Comparison of ENCODE assay signal across 17 cellular contexts in genomic region chr20:62241501-62241900, GRCh38. TPM values are rescaled to one million over a fixed set of nuclear protein-coding genes. Genes with fewer than 3 reads are reported as not detected.
A peak's percentile ranks its signal among the peaks of the same experiment; 100 is the strongest.
DNase-seq lines count a peak whose midpoint lies in the region; ATAC-seq, FAIRE-seq and TF ChIP-seq lines count a peak whose summit lies in the region.
"Had no signal": no experiment of that assay in that cellular context is flagged by ENCODE, and none has a peak within 500 bp of the region (broad histone marks: within the 10 kb centered on the region; RNA-seq: fewer than 3 reads in every experiment).

No MANE protein-coding gene starts in this region.

- in situ Hi-C loops in gastrocnemius medialis (cut with MboI; ENCODE audit: low sequenced_read_pairs in 4 of 4): no loop called here

- H3K27me3 ChIP-seq in Peyer's patch (no peaks in the 10 kb centered on the region), endodermal cell (ENCODE audit: control insufficient read depth, insufficient read depth, low read length, poor library complexity, severe bottlenecking) (no peaks in the 10 kb centered on the region), gastrocnemius medialis (no peaks in the 10 kb centered on the region)
- H3K27me3 ChIP-seq: ovary had no signal

- CTCF ChIA-PET in Calu3 (lab: Charles Lee): interaction anchor here (1.1 kb wide), 1 partner anchor 141 kb away, joined by 3 read pairs; no protein-coding TSS in a partner anchor

- no peak overlapping the region for H3K9ac ChIP-seq in endodermal cell (ENCODE audit: extremely low read depth, low read length, poor library complexity, severe bottlenecking)

- H3K4me3 Mint-ChIP-seq in Calu3 (ENCODE audit: low read depth, unreplicated experiment) (peak overlapping the region; percentile 88), endodermal cell (no peak overlapping the region)
- H3K4me3 Mint-ChIP-seq: dendritic cell treated with granulocyte-macrophage colony-stimulating factor and Interleukin-4, amounts not matched to agents 40 ng/mL and 50 ng/mL, for 4 days had no signal

- no peak overlapping the region for H3K4me3 ChIP-seq in Peyer's patch
- H3K4me3 ChIP-seq in endodermal cell (ENCODE audit: low read length): no peak overlapping the region
- no peak overlapping the region for H3K4me3 ChIP-seq in gastrocnemius medialis
- H3K4me3 ChIP-seq: ovary had no signal

- WGBS in endodermal cell (ENCODE audit: insufficient coverage in 1 of 2, insufficient read length in 1 of 2), 2 experiments: 92 to 94% methylated on average over 4 to 10 of the region's 10 CpGs

- H3K27ac ChIP-seq in Peyer's patch: peak overlapping the region in 3 of 4 donors; percentile 50 to 77 (median 75)
- no peak overlapping the region for H3K27ac ChIP-seq in endodermal cell (ENCODE audit: low read depth, low read length)
- H3K27ac ChIP-seq in gastrocnemius medialis: peak overlapping the region in 3 of 4 donors; percentile 49 to 91 (median 84)
- H3K27ac ChIP-seq: C4-2B, ovary had no signal

- H3K9me3 Mint-ChIP-seq in Calu3 (ENCODE audit: low read depth, unreplicated experiment) (no peaks in the 10 kb centered on the region), endodermal cell (no peaks in the 10 kb centered on the region)
- H3K9me3 Mint-ChIP-seq: dendritic cell treated with granulocyte-macrophage colony-stimulating factor and Interleukin-4, amounts not matched to agents 40 ng/mL and 50 ng/mL, for 4 days had no signal

- BruUV-seq in Calu3 (replicated peaks; lab: Mats Ljungman, UMichigan): no TSS peak

- TF ChIP-seq POLR2A in Peyer's patch (IDR thresholded peaks at IDR 0.05): peak; percentile 50 to 73
- no peak for TF ChIP-seq POLR2A in gastrocnemius medialis (IDR thresholded peaks at IDR 0.05)
- TF ChIP-seq POLR2A in GM12892 (IDR thresholded peaks at IDR 0.05; ENCODE audit: low read depth, low read length): no peak

- H3K36me3 Mint-ChIP-seq in Calu3 (ENCODE audit: insufficient read depth, unreplicated experiment) (peaks cover 69% of the 10 kb centered on the region), endodermal cell (ENCODE audit: low read depth) (peaks cover 32% of the 10 kb centered on the region)

- intact Hi-C loops in Calu3 (cut with micrococcal nuclease; ENCODE audit: unreplicated experiment) (no loop called here), gastrocnemius medialis (cut with DNase I; ENCODE audit: low total_unique reads) (loop anchor here (1.0 kb wide), 1 partner anchor 59 kb away; no protein-coding TSS in a partner anchor)

- H3K36me3 ChIP-seq in Peyer's patch: no peaks in the 10 kb centered on the region
- H3K36me3 ChIP-seq in endodermal cell (ENCODE audit: control insufficient read depth, insufficient read depth, low read length): peaks cover 4% of the 10 kb centered on the region
- H3K36me3 ChIP-seq in gastrocnemius medialis: no peaks in the 10 kb centered on the region
- H3K36me3 ChIP-seq: ovary had no signal

- H3K27me3 Mint-ChIP-seq in Calu3 (ENCODE audit: unreplicated experiment) (peaks cover 2% of the 10 kb centered on the region), endodermal cell (ENCODE audit: insufficient read depth) (no peaks in the 10 kb centered on the region)
- H3K27me3 Mint-ChIP-seq: dendritic cell treated with granulocyte-macrophage colony-stimulating factor and Interleukin-4, amounts not matched to agents 40 ng/mL and 50 ng/mL, for 4 days had no signal

- no peak for ATAC-seq in gastrocnemius medialis

- peak; percentile 46 for DNase-seq in Calu3
- peak in 2 of 3 donors; percentile 78 to 80 for DNase-seq in Peyer's patch
- DNase-seq in endodermal cell: no peak
- no peak for DNase-seq in gastrocnemius medialis
- DNase-seq in D721Med (ENCODE audit: insufficient read length, low spot score): no peak
- no peak for DNase-seq in GM12892 (ENCODE audit: insufficient read length)
- no peak for DNase-seq in DMS153 treated with DMSO at 0.1 percent for 48 hours (lab: John Stamatoyannopoulos, UW; ENCODE audit: unreplicated experiment)
- DNase-seq: activated CD4-positive, CD25-positive, alpha-beta regulatory T cell; activated T-cell treated with anti-CD3 and anti-CD28 coated beads for 4 hours; anterior cingulate cortex; NCI-H446 treated with DMSO at 0.1 percent for 48 hours; ovary; stimulated activated CD4-positive, alpha-beta T cell treated with anti-CD3 and anti-CD28 coated beads, Interleukin-15, amount 100 ng/mL, for 24 hours had no signal

- H3K4me1 Mint-ChIP-seq in Calu3 (ENCODE audit: low read depth, unreplicated experiment) (peaks cover 54% of the 10 kb centered on the region), endodermal cell (peaks cover 12% of the 10 kb centered on the region)

- FAIRE-seq in D721Med (lab: Jason Lieb, UNC): no peak
- no peak for FAIRE-seq in GM12892 (lab: Jason Lieb, UNC)
- FAIRE-seq: GM12891, urothelium cell line had no signal

- H3K27ac Mint-ChIP-seq in Calu3 (ENCODE audit: unreplicated experiment): peak overlapping the region; percentile 48
- H3K27ac Mint-ChIP-seq in endodermal cell: peak overlapping the region; percentile 20
- H3K27ac Mint-ChIP-seq: dendritic cell treated with granulocyte-macrophage colony-stimulating factor and Interleukin-4, amounts not matched to agents 40 ng/mL and 50 ng/mL, for 4 days had no signal

- H3K4me1 ChIP-seq in Peyer's patch (peaks cover 0 to 60% (median 14%) of the 10 kb centered on the region in 4 donors), endodermal cell (ENCODE audit: control insufficient read depth, insufficient read depth, low read length) (no peaks in the 10 kb centered on the region), gastrocnemius medialis (peaks cover 54 to 64% of the 10 kb centered on the region in 2 donors)

- TF ChIP-seq CTCF in Calu3 (IDR thresholded peaks at IDR 0.05; ENCODE audit: unreplicated experiment): no peak
- TF ChIP-seq CTCF in Peyer's patch (IDR thresholded peaks at IDR 0.05): no peak
- TF ChIP-seq CTCF in endodermal cell (conservative IDR thresholded peaks at IDR 0.05): no peak
- no peak for TF ChIP-seq CTCF in gastrocnemius medialis (IDR thresholded peaks at IDR 0.05 in 4 of 5, conservative IDR thresholded peaks at IDR 0.05 in 1 of 5)
- TF ChIP-seq CTCF in D721Med (IDR thresholded peaks at IDR 0.05; ENCODE audit: insufficient read depth, missing control alignments): no peak

- H3K9me3 ChIP-seq in Peyer's patch (no peaks in the 10 kb centered on the region), endodermal cell (ENCODE audit: control insufficient read depth, low read length) (no peaks in the 10 kb centered on the region), gastrocnemius medialis (no peaks in the 10 kb centered on the region)
- H3K9me3 ChIP-seq: ovary had no signal

RNA-seq across cellular contexts. Expression of gene OSBPL2, which starts 3.2 kb away (rescaled TPM):
- total RNA-seq in Calu3 (2022): 115 and 129 TPM in 2 replicates
- 10 to 100 TPM; 52.8 to 86.7 (median 64.2) TPM for total RNA-seq in Peyer's patch
- total RNA-seq in endodermal cell: 10 to 100 TPM; 46.7 to 50.3 TPM
- 21.6 TPM for polyA plus RNA-seq in endodermal cell (2013, experiment 1 of 2)
- polyA plus RNA-seq in endodermal cell (2013, experiment 2 of 2): 22.1 TPM
- total RNA-seq in gastrocnemius medialis: 10 to 100 TPM; 15.8 to 26.4 (median 19.6) TPM
- 15.3 TPM for polyA plus RNA-seq in GM12892 (2012; ENCODE audit: missing spikeins)

RNA-seq across cellular contexts. Expression of gene HRH3, which starts 21.4 kb away (rescaled TPM):
- total RNA-seq in Calu3 (2022) (not detected in 2 replicates), Peyer's patch (under 1 TPM in 1 of 4 donors, not detected in 3; 0.27 TPM), endodermal cell (under 1 TPM in 1 of 2 donors, not detected in 1; 0.44 TPM), gastrocnemius medialis (not detected)
- 1.5 TPM for polyA plus RNA-seq in endodermal cell (2013, experiment 1 of 2)
- polyA plus RNA-seq in endodermal cell (2013, experiment 2 of 2): 1.4 TPM
- polyA plus RNA-seq in GM12892 (2012; ENCODE audit: missing spikeins): not detected
- total RNA-seq: ovary had no signal
- polyA plus RNA-seq: ovary had no signal

RNA-seq across cellular contexts. Expression of gene MTG2, which starts 58.7 kb away (rescaled TPM):
- total RNA-seq in Calu3 (2022) (87.9 and 92.6 TPM in 2 replicates), Peyer's patch (10 to 100 TPM; 23.1 to 62.2 (median 31.6) TPM), endodermal cell (10 to 100 TPM; 28.2 to 29.6 TPM), gastrocnemius medialis (10 to 100 TPM; 21.0 to 50.8 (median 29.3) TPM)
- polyA plus RNA-seq in endodermal cell (2013, experiment 1 of 2): 23.8 TPM
- 21.6 TPM for polyA plus RNA-seq in endodermal cell (2013, experiment 2 of 2)
- polyA plus RNA-seq in GM12892 (2012; ENCODE audit: missing spikeins): 18.0 TPM

Comparison
In these comparisons a context has a peak if more than half of its experiments do, and no peak if none do; other contexts are left out.
1. DNase-seq: peak in Calu3 (single experiment) and Peyer's patch (2 of 3); none in endodermal cell (single experiment), gastrocnemius medialis (0 of 2), D721Med (single experiment), GM12892 (single experiment) and DMS153 treated with DMSO at 0.1 percent for 48 hours (single experiment).
2. POLR2A ChIP-seq: peak in Peyer's patch (2 of 2); none in gastrocnemius medialis (0 of 2) and GM12892 (single experiment).